In genomic region chr10:86219271-86219670, GRCh38 we compare ENCODE assay signal across 35 cellular contexts.
"Had no signal": no experiment of that assay in that cellular context is flagged by ENCODE, and none has a peak within 500 bp of the region (broad histone marks: within the 10 kb centered on the region; RNA-seq: fewer than 3 reads in every experiment).

No MANE protein-coding gene starts in this region.

- FAIRE-seq: frontal cortex had no signal

- DNase-seq: activated B cell treated with CpG ODN at 0.5 μM for 24 hours; activated CD4-positive, alpha-beta memory T cell treated with anti-CD3 and anti-CD28 coated beads for 36 hours; activated CD4-positive, alpha-beta T cell treated with anti-CD3 and anti-CD28 coated beads for 48 hours; activated CD4-positive, alpha-beta T cell treated with anti-CD3 and anti-CD28 coated beads, Interleukin-2, amount 50 U/mL, for 1 hour; activated CD8-positive, alpha-beta memory T cell treated with anti-CD3 and anti-CD28 coated beads, Interleukin-2, amount 10 ng/mL, durations not matched to agents 7 days and 5 days; activated CD8-positive, alpha-beta memory T cell treated with anti-CD3 and anti-CD28 coated beads, Interleukin-2, amount 50 U/mL, for 4 hours; activated CD8-positive, alpha-beta T cell treated with anti-CD3 and anti-CD28 coated beads, Interleukin-2, amount 10 ng/mL, durations not matched to agents 7 days and 5 days; activated effector memory CD4-positive, alpha-beta T cell treated with anti-CD3 and anti-CD28 coated beads, Interleukin-2, amount 50 U/mL, for 16 hours; activated naive CD4-positive, alpha-beta T cell; activated naive CD4-positive, alpha-beta T cell treated with anti-CD3 and anti-CD28 coated beads, Interleukin-2, amount 10 ng/mL, durations not matched to agents 7 days and 5 days; activated naive CD8-positive, alpha-beta T cell treated with anti-CD3 and anti-CD28 coated beads, Interleukin-2, amount 10 ng/mL, durations not matched to agents 7 days and 5 days; activated T-cell treated with anti-CD3 and anti-CD28 coated beads, Interleukin-2, amount 50 U/mL, for 1 hour; activated T-cell treated with anti-CD3 and anti-CD28 coated beads, Interleukin-2, amount 50 U/mL, for 48 hours; central memory CD4-positive, alpha-beta T cell; cerebellar nuclear complex; dorsolateral prefrontal cortex; effector memory CD4-positive, alpha-beta T cell; endodermal cell; foreskin fibroblast; head of caudate nucleus; T-helper 9 cell; WERI-Rb-1 had no signal

- H3K9me3 Mint-ChIP-seq: activated B cell treated with CpG ODN at 0.5 μM for 24 hours; activated CD4-positive, alpha-beta memory T cell treated with anti-CD3 and anti-CD28 coated beads for 36 hours; activated naive CD4-positive, alpha-beta T cell treated with anti-CD3 and anti-CD28 coated beads, Interleukin-2, amount 10 ng/mL, durations not matched to agents 7 days and 5 days; activated naive CD4-positive, alpha-beta T cell treated with anti-CD3 and anti-CD28 coated beads, Interleukin-2, amount 50 U/mL, for 72 hours; activated naive CD8-positive, alpha-beta T cell treated with anti-CD3 and anti-CD28 coated beads, Interleukin-2, amount 10 ng/mL, durations not matched to agents 7 days and 5 days; activated T-helper 1 cell treated with anti-CD3 and anti-CD28 coated beads, Interleukin-12 subunit alpha, Interleukin-12 subunit beta, Interleukin-2, Interleukin-4 antibody, amounts not matched to agents 30 ng/mL and 10 ng/mL and 1 ng/mL, durations not matched to agents 14 hours and 24 hours and 36 hours; activated T-helper 2 cell treated with anti-CD3 and anti-CD28 coated beads, Interferon-gamma antibody, Interleukin-2, Interleukin-4, amounts not matched to agents 10 μg/mL and 5 μg/mL and 100 μg/mL, durations not matched to agents 14 hours and 24 hours and 36 hours; dendritic cell treated with granulocyte-macrophage colony-stimulating factor and Interleukin-4, amounts not matched to agents 40 ng/mL and 50 ng/mL, for 4 days; endodermal cell; T-helper 1 cell treated with Interleukin-12 subunit alpha and Interleukin-12 subunit beta and Interleukin-4 antibody, amounts not matched to agents 30 μg/mL and 1 μg/mL, for 36 hours had no signal

- H3K4me1 ChIP-seq: ascending aorta, breast epithelium had no signal

- H3K27ac ChIP-seq: ascending aorta, breast epithelium, cardiac muscle cell, coronary artery, WERI-Rb-1 had no signal

- H3K27ac Mint-ChIP-seq: activated B cell treated with CpG ODN at 0.5 μM for 24 hours; activated CD4-positive, alpha-beta memory T cell treated with anti-CD3 and anti-CD28 coated beads for 36 hours; activated CD8-positive, alpha-beta memory T cell treated with anti-CD3 and anti-CD28 coated beads, Interleukin-2, amount 10 ng/mL, durations not matched to agents 7 days and 5 days; activated CD8-positive, alpha-beta T cell treated with anti-CD3 and anti-CD28 coated beads, Interleukin-2, amount 10 ng/mL, durations not matched to agents 7 days and 5 days; activated naive CD4-positive, alpha-beta T cell treated with anti-CD3 and anti-CD28 coated beads, Interleukin-2, amount 10 ng/mL, durations not matched to agents 7 days and 5 days; activated naive CD8-positive, alpha-beta T cell treated with anti-CD3 and anti-CD28 coated beads, Interleukin-2, amount 10 ng/mL, durations not matched to agents 7 days and 5 days; activated T-helper 1 cell treated with anti-CD3 and anti-CD28 coated beads, Interleukin-12 subunit alpha, Interleukin-12 subunit beta, Interleukin-2, Interleukin-4 antibody, amounts not matched to agents 30 ng/mL and 10 ng/mL and 1 ng/mL, durations not matched to agents 14 hours and 24 hours and 36 hours; activated T-helper 2 cell treated with anti-CD3 and anti-CD28 coated beads, Interferon-gamma antibody, Interleukin-2, Interleukin-4, amounts not matched to agents 10 μg/mL and 5 μg/mL and 100 μg/mL, durations not matched to agents 14 hours and 24 hours and 36 hours; dendritic cell treated with granulocyte-macrophage colony-stimulating factor and Interleukin-4, amounts not matched to agents 40 ng/mL and 50 ng/mL, for 4 days; endodermal cell; T-helper 1 cell treated with Interleukin-12 subunit alpha and Interleukin-12 subunit beta and Interleukin-4 antibody, amounts not matched to agents 30 μg/mL and 1 μg/mL, for 36 hours had no signal

- H3K9me3 ChIP-seq: ascending aorta, breast epithelium had no signal

- H3K36me3 ChIP-seq: ascending aorta, breast epithelium, cardiac muscle cell, WERI-Rb-1 had no signal

- H3K36me3 Mint-ChIP-seq: activated CD4-positive, alpha-beta memory T cell treated with anti-CD3 and anti-CD28 coated beads for 36 hours; activated CD8-positive, alpha-beta memory T cell treated with anti-CD3 and anti-CD28 coated beads, Interleukin-2, amount 10 ng/mL, durations not matched to agents 7 days and 5 days; activated naive CD4-positive, alpha-beta T cell treated with anti-CD3 and anti-CD28 coated beads, Interleukin-2, amount 10 ng/mL, durations not matched to agents 7 days and 5 days; activated naive CD4-positive, alpha-beta T cell treated with anti-CD3 and anti-CD28 coated beads, Interleukin-2, amount 50 U/mL, for 72 hours; activated naive CD8-positive, alpha-beta T cell treated with anti-CD3 and anti-CD28 coated beads, Interleukin-2, amount 10 ng/mL, durations not matched to agents 7 days and 5 days; brain had no signal

- H3K4me3 Mint-ChIP-seq: activated B cell treated with CpG ODN at 0.5 μM for 24 hours; activated CD4-positive, alpha-beta memory T cell treated with anti-CD3 and anti-CD28 coated beads for 36 hours; activated CD8-positive, alpha-beta memory T cell treated with anti-CD3 and anti-CD28 coated beads, Interleukin-2, amount 10 ng/mL, durations not matched to agents 7 days and 5 days; activated CD8-positive, alpha-beta T cell treated with anti-CD3 and anti-CD28 coated beads, Interleukin-2, amount 10 ng/mL, durations not matched to agents 7 days and 5 days; activated naive CD4-positive, alpha-beta T cell treated with anti-CD3 and anti-CD28 coated beads, Interleukin-2, amount 10 ng/mL, durations not matched to agents 7 days and 5 days; activated naive CD8-positive, alpha-beta T cell treated with anti-CD3 and anti-CD28 coated beads, Interleukin-2, amount 10 ng/mL, durations not matched to agents 7 days and 5 days; activated T-helper 1 cell treated with anti-CD3 and anti-CD28 coated beads, Interleukin-12 subunit alpha, Interleukin-12 subunit beta, Interleukin-2, Interleukin-4 antibody, amounts not matched to agents 30 ng/mL and 10 ng/mL and 1 ng/mL, durations not matched to agents 14 hours and 24 hours and 36 hours; brain; dendritic cell treated with granulocyte-macrophage colony-stimulating factor and Interleukin-4, amounts not matched to agents 40 ng/mL and 50 ng/mL, for 4 days; endodermal cell; T-helper 1 cell treated with Interleukin-12 subunit alpha and Interleukin-12 subunit beta and Interleukin-4 antibody, amounts not matched to agents 30 μg/mL and 1 μg/mL, for 36 hours had no signal

- H3K4me3 ChIP-seq: ascending aorta, breast epithelium, cardiac muscle cell, coronary artery, dorsolateral prefrontal cortex had no signal

- H3K4me1 Mint-ChIP-seq: activated B cell treated with CpG ODN at 0.5 μM for 24 hours; activated CD8-positive, alpha-beta memory T cell treated with anti-CD3 and anti-CD28 coated beads, Interleukin-2, amount 10 ng/mL, durations not matched to agents 7 days and 5 days; activated naive CD4-positive, alpha-beta T cell treated with anti-CD3 and anti-CD28 coated beads, Interleukin-2, amount 10 ng/mL, durations not matched to agents 7 days and 5 days; activated naive CD8-positive, alpha-beta T cell treated with anti-CD3 and anti-CD28 coated beads, Interleukin-2, amount 10 ng/mL, durations not matched to agents 7 days and 5 days had no signal

- H3K27me3 Mint-ChIP-seq: activated CD4-positive, alpha-beta memory T cell treated with anti-CD3 and anti-CD28 coated beads for 36 hours; activated CD8-positive, alpha-beta memory T cell treated with anti-CD3 and anti-CD28 coated beads, Interleukin-2, amount 10 ng/mL, durations not matched to agents 7 days and 5 days; activated naive CD4-positive, alpha-beta T cell treated with anti-CD3 and anti-CD28 coated beads, Interleukin-2, amount 10 ng/mL, durations not matched to agents 7 days and 5 days; activated naive CD8-positive, alpha-beta T cell treated with anti-CD3 and anti-CD28 coated beads, Interleukin-2, amount 10 ng/mL, durations not matched to agents 7 days and 5 days had no signal

- ATAC-seq: activated CD4-positive, CD25-positive, alpha-beta regulatory T cell treated with anti-CD3 and anti-CD28 coated beads, Interleukin-2, amount 50 U/mL, for 24 hours; activated CD8-positive, alpha-beta memory T cell treated with anti-CD3 and anti-CD28 coated beads, Interleukin-2, amount 10 ng/mL, durations not matched to agents 7 days and 5 days; activated CD8-positive, alpha-beta T cell treated with anti-CD3 and anti-CD28 coated beads, Interleukin-2, amount 10 ng/mL, durations not matched to agents 7 days and 5 days; activated naive CD4-positive, alpha-beta T cell treated with anti-CD3 and anti-CD28 coated beads, Interleukin-2, amount 50 U/mL, for 72 hours; esophagus mucosa had no signal

- H3K27me3 ChIP-seq: ascending aorta, breast epithelium, cardiac muscle cell, dorsolateral prefrontal cortex had no signal
